11 cellular contexts compared by ENCODE assay signal in the genomic region with DNA sequence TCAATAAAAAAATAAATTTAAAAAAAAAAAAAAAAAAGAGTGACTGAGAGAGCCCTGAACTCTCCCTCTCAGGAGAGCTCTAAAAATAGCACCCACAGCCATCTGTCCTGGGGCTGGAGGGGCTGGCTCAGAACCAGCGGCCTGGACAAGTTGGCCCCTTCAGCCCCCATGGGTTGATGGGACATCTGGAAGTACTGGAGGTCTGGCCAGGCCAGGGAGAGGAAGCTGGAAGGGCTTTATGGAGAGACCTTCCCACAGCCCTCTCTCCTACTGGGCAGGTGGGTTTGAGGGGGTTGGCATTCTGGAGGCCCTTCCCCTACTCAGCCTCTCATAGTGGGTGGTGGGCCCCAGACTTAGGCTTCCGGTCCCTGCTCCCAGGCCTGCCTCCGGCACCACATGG.
"Had no signal": no experiment of that assay in that cellular context is flagged by ENCODE, and none has a peak within 500 bp of the region (broad histone marks: within the 10 kb centered on the region; RNA-seq: fewer than 3 reads in every experiment).

No MANE protein-coding gene starts in this region.

- H3K27ac ChIP-seq: coronary artery had no signal

- H3K4me3 ChIP-seq: coronary artery had no signal

- DNase-seq: activated B cell treated with CpG ODN at 0.5 μM for 24 hours; activated naive CD4-positive, alpha-beta T cell treated with anti-CD3 and anti-CD28 coated beads, Interleukin-2, amount 50 U/mL, for 16 hours; central memory CD4-positive, alpha-beta T cell; effector memory CD8-positive, alpha-beta T cell; left cardiac atrium; naive thymus-derived CD8-positive, alpha-beta T cell; nucleus accumbens; stimulated activated CD4-positive, alpha-beta T cell treated with anti-CD3 and anti-CD28 coated beads, Interleukin-4, amount 100 ng/mL, for 1 hour; stimulated activated CD8-positive, alpha-beta memory T cell treated with anti-CD3 and anti-CD28 coated beads, Interleukin-4, amount 100 ng/mL, for 48 hours; stimulated activated naive CD8-positive, alpha-beta T cell treated with anti-CD3 and anti-CD28 coated beads, Interleukin-15, Interleukin-2, amounts not matched to agents 100 U/mL and 50 U/mL, for 24 hours had no signal

- ATAC-seq: effector memory CD8-positive, alpha-beta T cell; naive thymus-derived CD8-positive, alpha-beta T cell; stimulated activated naive CD8-positive, alpha-beta T cell treated with anti-CD3 and anti-CD28 coated beads, Interleukin-15, Interleukin-2, amounts not matched to agents 100 U/mL and 50 U/mL, for 24 hours had no signal
